In genomic region chr22:35643991-35644390, GRCh38 we compare ENCODE assay signal across 18 cellular contexts. TPM values are rescaled to one million over a fixed set of nuclear protein-coding genes. Genes with fewer than 3 reads are reported as not detected.
DNase-seq lines count a peak whose midpoint lies in the region; ATAC-seq and TF ChIP-seq lines count a peak whose summit lies in the region.
"Had no signal": no experiment of that assay in that cellular context is flagged by ENCODE, and none has a peak within 500 bp of the region (broad histone marks: within the 10 kb centered on the region; RNA-seq: fewer than 3 reads in every experiment).

No MANE protein-coding gene starts in this region.

- ATAC-seq in Panc1 (no peak), left lobe of liver (no peak), GM19452 (IDR thresholded peaks at IDR 0.05; ENCODE audit: unreplicated experiment) (no peak), HG02840 (IDR thresholded peaks at IDR 0.05; ENCODE audit: low FRiP score, unreplicated experiment) (no peak)
- ATAC-seq in stimulated activated naive B cell treated with anti-CD40 and anti-IgM and Interleukin-4, amounts not matched to agents 10 μg/mL and 1 μg/mL and 100 μg/mL, for 72 hours (replicated peaks): no peak
- ATAC-seq: GM12878, GM23338 had no signal

- H3K4me3 ChIP-seq in Panc1 (ENCODE audit: low read depth in 2 of 2, low read length in 2 of 2): no peak overlapping the region
- H3K4me3 ChIP-seq: GM12878, GM23338, Peyer's patch had no signal

- H3K9me3 ChIP-seq in Panc1 (ENCODE audit: control insufficient read depth, insufficient read depth, low read depth, low read length): no peaks in the 10 kb centered on the region
- H3K9me3 ChIP-seq: Peyer's patch had no signal

- POLR2A ChIA-PET in Panc1 (lab: Charles Lee): interaction anchor here (0.5 kb wide), 1 partner anchor 14 kb away, joined by 9 read pairs; no protein-coding TSS in a partner anchor

- H3K4me3 Mint-ChIP-seq in activated naive CD4-positive, alpha-beta T cell treated with anti-CD3 and anti-CD28 coated beads, Interleukin-2, amount 50 U/mL, for 24 hours: no peak overlapping the region
- H3K4me3 Mint-ChIP-seq in stimulated activated naive B cell treated with anti-CD40 and anti-IgM and Interleukin-4, amounts not matched to agents 10 μg/mL and 1 μg/mL and 100 μg/mL, for 72 hours: no peak overlapping the region
- H3K4me3 Mint-ChIP-seq: GM23338 had no signal

- BruUV-seq in Panc1 (replicated peaks; lab: Mats Ljungman, UMichigan): no TSS peak

- DNase-seq in activated naive CD4-positive, alpha-beta T cell (lab: John Stamatoyannopoulos, UW): no peak
- DNase-seq in Panc1 (ENCODE audit: low read depth, low spot score) (no peak), left lobe of liver (ENCODE audit: low spot score) (peak; percentile 44), ureter (ENCODE audit: low spot score) (peak; percentile 43)
- DNase-seq in stimulated activated naive B cell treated with anti-CD40 and anti-IgM and Interleukin-4, amounts not matched to agents 10 μg/mL and 1 μg/mL and 100 μg/mL, for 72 hours: no peak
- DNase-seq: AML-193, Calu3, NCI-H1092, NCI-H2107, NCI-H69, Right ventricle myocardium superior had no signal

- H3K4me1 Mint-ChIP-seq in activated naive CD4-positive, alpha-beta T cell treated with anti-CD3 and anti-CD28 coated beads, Interleukin-2, amount 50 U/mL, for 24 hours: peaks cover 15% of the 10 kb centered on the region
- peaks cover 10 to 23% of the 10 kb centered on the region in 2 donors for H3K4me1 Mint-ChIP-seq in stimulated activated naive B cell treated with anti-CD40 and anti-IgM and Interleukin-4, amounts not matched to agents 10 μg/mL and 1 μg/mL and 100 μg/mL, for 72 hours

- CTCF ChIA-PET in Panc1 (lab: Charles Lee): no interaction called here

- H3K4me1 ChIP-seq in Panc1 (ENCODE audit: control insufficient read depth, insufficient read depth, low read length): peaks cover 17% of the 10 kb centered on the region

- peak overlapping the region; percentile 41 for H3K27ac Mint-ChIP-seq in activated naive CD4-positive, alpha-beta T cell treated with anti-CD3 and anti-CD28 coated beads, Interleukin-2, amount 50 U/mL, for 24 hours
- H3K27ac Mint-ChIP-seq in stimulated activated naive B cell treated with anti-CD40 and anti-IgM and Interleukin-4, amounts not matched to agents 10 μg/mL and 1 μg/mL and 100 μg/mL, for 72 hours: no peak overlapping the region
- H3K27ac Mint-ChIP-seq: GM23338 had no signal

- intact Hi-C loops in Panc1 (cut with micrococcal nuclease; ENCODE audit: unreplicated experiment): no loop called here

- H3K9me3 Mint-ChIP-seq in activated naive CD4-positive, alpha-beta T cell treated with anti-CD3 and anti-CD28 coated beads, Interleukin-2, amount 50 U/mL, for 24 hours: no peaks in the 10 kb centered on the region
- no peaks in the 10 kb centered on the region for H3K9me3 Mint-ChIP-seq in stimulated activated naive B cell treated with anti-CD40 and anti-IgM and Interleukin-4, amounts not matched to agents 10 μg/mL and 1 μg/mL and 100 μg/mL, for 72 hours
- H3K9me3 Mint-ChIP-seq: GM23338 had no signal

- no peaks in the 10 kb centered on the region for H3K27me3 ChIP-seq in Panc1 (ENCODE audit: control insufficient read depth, insufficient read depth, low read length)
- H3K27me3 ChIP-seq: Peyer's patch had no signal

- peaks cover 4% of the 10 kb centered on the region for H3K36me3 Mint-ChIP-seq in activated naive CD4-positive, alpha-beta T cell treated with anti-CD3 and anti-CD28 coated beads, Interleukin-2, amount 50 U/mL, for 24 hours
- H3K36me3 Mint-ChIP-seq in stimulated activated naive B cell treated with anti-CD40 and anti-IgM and Interleukin-4, amounts not matched to agents 10 μg/mL and 1 μg/mL and 100 μg/mL, for 72 hours: no peaks in the 10 kb centered on the region

- no peaks in the 10 kb centered on the region for H3K27me3 Mint-ChIP-seq in activated naive CD4-positive, alpha-beta T cell treated with anti-CD3 and anti-CD28 coated beads, Interleukin-2, amount 50 U/mL, for 24 hours
- H3K27me3 Mint-ChIP-seq in stimulated activated naive B cell treated with anti-CD40 and anti-IgM and Interleukin-4, amounts not matched to agents 10 μg/mL and 1 μg/mL and 100 μg/mL, for 72 hours: peaks cover 0 to under 1% of the 10 kb centered on the region in 2 donors

- TF ChIP-seq CTCF in Panc1 (IDR thresholded peaks at IDR 0.05): no peak

- in situ Hi-C loops in Panc1 (cut with HindIII; ENCODE audit: low pct_unique_long_range_greater_than_20kb, low sequenced_read_pairs): no loop called here

- H3K27ac ChIP-seq in Panc1 (ENCODE audit: low read length): peak overlapping the region; percentile 42; the same call in 1 of the 2 replicates
- H3K27ac ChIP-seq: Peyer's patch had no signal

- H3K36me3 ChIP-seq in Panc1 (ENCODE audit: control insufficient read depth, insufficient read depth, low read length): no peaks in the 10 kb centered on the region
- H3K36me3 ChIP-seq: Peyer's patch had no signal

RNA-seq across cellular contexts. Expression of gene APOL6, which starts 4.3 kb away (rescaled TPM):
- total RNA-seq in Panc1 (2021; ENCODE audit: unreplicated experiment) (16.4 TPM), left lobe of liver (31.7 TPM), ureter (37.2 TPM)
- 4.8 TPM for polyA plus RNA-seq in Panc1 (2012; ENCODE audit: insufficient read length)

RNA-seq across cellular contexts. Expression of gene MB, which starts 26.9 kb away (rescaled TPM):
- total RNA-seq in Panc1 (2021; ENCODE audit: unreplicated experiment): 17.3 TPM
- polyA plus RNA-seq in Panc1 (2012; ENCODE audit: insufficient read length): 29.4 TPM
- 0.48 TPM for total RNA-seq in left lobe of liver
- 3.4 TPM for total RNA-seq in ureter
- total RNA-seq: Calu3, GM23338, HT1080 had no signal
- polyA plus RNA-seq: GM23338 had no signal

Comparison
In these comparisons a context has a peak if more than half of its experiments do, and no peak if none do; other contexts are left out.
1. DNase-seq: peak in left lobe of liver (single experiment) and ureter (single experiment); none in activated naive CD4-positive, alpha-beta T cell (0 of 4), Panc1 (single experiment) and stimulated activated naive B cell treated with anti-CD40 and anti-IgM and Interleukin-4, amounts not matched to agents 10 μg/mL and 1 μg/mL and 100 μg/mL, for 72 hours (single experiment).